11 cellular contexts compared by ENCODE assay signal in genomic region chr12:128190614-128191013, GRCh38.
DNase-seq lines count a peak whose midpoint lies in the region; ATAC-seq and TF ChIP-seq lines count a peak whose summit lies in the region.
"Had no signal": no experiment of that assay in that cellular context is flagged by ENCODE, and none has a peak within 500 bp of the region (broad histone marks: within the 10 kb centered on the region; RNA-seq: fewer than 3 reads in every experiment).

No MANE protein-coding gene starts in this region.

- no peak overlapping the region for H3K4me3 Mint-ChIP-seq in osteocyte (ENCODE audit: unreplicated experiment)
- H3K4me3 Mint-ChIP-seq: WTC11 had no signal

- H2AFZ ChIP-seq in parathyroid adenoma, result peak overlapping the region; percentile 30

- no peaks in the 10 kb centered on the region for H3K36me3 ChIP-seq in parathyroid adenoma (ENCODE audit: control insufficient read depth, insufficient read depth, low read length)

- intact Hi-C loops in dorsolateral prefrontal cortex (cut with DNase I), result no loop called here

- peak; percentile 10 to 12 for DNase-seq in NCI-H187 (lab: John Stamatoyannopoulos, UW)
- no peak for DNase-seq in NCI-H187 treated with DMSO at 0.1 percent for 48 hours (lab: John Stamatoyannopoulos, UW)
- DNase-seq in NCI-H1930 (lab: John Stamatoyannopoulos, UW), result peak; percentile 32 to 51
- peak in 7 of 10 donors; percentile 5 to 55 (median 47) for DNase-seq in dorsolateral prefrontal cortex
- no peak for DNase-seq in osteocyte (ENCODE audit: extremely low spot score, unreplicated experiment)
- DNase-seq: activated gamma-delta T cell; stimulated activated naive CD8-positive, alpha-beta T cell treated with anti-CD3 and anti-CD28 coated beads, Interleukin-15, Interleukin-2, amounts not matched to agents 100 U/mL and 50 U/mL, for 24 hours had no signal

- H3K27ac ChIP-seq in dorsolateral prefrontal cortex (peak overlapping the region in 10 of 59 donors; percentile 0 to 70 (median 50)), parathyroid adenoma (no peak overlapping the region)

- H3K9ac ChIP-seq in parathyroid adenoma, result no peak overlapping the region

- H3K4me1 ChIP-seq in parathyroid adenoma, result peaks cover 5% of the 10 kb centered on the region

- H3K4me3 ChIP-seq in dorsolateral prefrontal cortex (peak overlapping the region in 57 of 59 donors; percentile 11 to 64 (median 46)), parathyroid adenoma (ENCODE audit: low read depth, low read length) (no peak overlapping the region)

- no peaks in the 10 kb centered on the region for H3K4me1 Mint-ChIP-seq in osteocyte (ENCODE audit: unreplicated experiment)
- H3K4me1 Mint-ChIP-seq: WTC11 had no signal

- H3K27ac Mint-ChIP-seq in osteocyte (ENCODE audit: unreplicated experiment), result no peak overlapping the region
- H3K27ac Mint-ChIP-seq: WTC11 had no signal

- no peak overlapping the region for H3K4me2 ChIP-seq in parathyroid adenoma (ENCODE audit: low read length)

- H3K27me3 ChIP-seq in dorsolateral prefrontal cortex (no peaks in the 10 kb centered on the region), parathyroid adenoma (ENCODE audit: control insufficient read depth, insufficient read depth, low read length) (no peaks in the 10 kb centered on the region)

- no peaks in the 10 kb centered on the region for H3K27me3 Mint-ChIP-seq in osteocyte (ENCODE audit: unreplicated experiment)

- peaks cover 17% of the 10 kb centered on the region for H3K9me3 Mint-ChIP-seq in osteocyte (ENCODE audit: unreplicated experiment)

- no peaks in the 10 kb centered on the region for H3K79me2 ChIP-seq in parathyroid adenoma

- no peaks in the 10 kb centered on the region for H3K36me3 Mint-ChIP-seq in osteocyte (ENCODE audit: unreplicated experiment)

- no peaks in the 10 kb centered on the region for H3K9me3 ChIP-seq in parathyroid adenoma (ENCODE audit: control insufficient read depth, low read length)

- TF ChIP-seq CTCF in dorsolateral prefrontal cortex (IDR thresholded peaks at IDR 0.05 in 54 of 56, conservative IDR thresholded peaks at IDR 0.05 in 2 of 56; ENCODE audit: low read depth in 1 of 56, partially characterized antibody in 56 of 56) (peak; percentile 40 to 76 (median 65)), parathyroid adenoma (IDR thresholded peaks at IDR 0.05) (peak; percentile 87), osteocyte (IDR thresholded peaks at IDR 0.05) (no peak)

- ATAC-seq in GM18517 (IDR thresholded peaks at IDR 0.05; ENCODE audit: unreplicated experiment), result no peak
- ATAC-seq in GM21515 (IDR thresholded peaks at IDR 0.05; ENCODE audit: unreplicated experiment), result no peak
- ATAC-seq: stimulated activated naive CD8-positive, alpha-beta T cell treated with anti-CD3 and anti-CD28 coated beads, Interleukin-15, Interleukin-2, amounts not matched to agents 100 U/mL and 50 U/mL, for 24 hours; WTC11 had no signal

Comparison
In these comparisons a context has a peak if more than half of its experiments do, and no peak if none do; other contexts are left out.
1. DNase-seq: peak in NCI-H187 (2 of 2), NCI-H1930 (2 of 2) and dorsolateral prefrontal cortex (7 of 10); none in NCI-H187 treated with DMSO at 0.1 percent for 48 hours (single experiment) and osteocyte (single experiment).